Comparison of ENCODE assay signal across 1 cellular context in genomic region chr3:30615615-30616346, GRCh38.
TF ChIP-seq lines count a peak whose summit lies in the region.

No MANE protein-coding gene starts in this region.

TF ChIP-seq in endothelial cell of umbilical vein, 7 proteins besides CTCF, POLR2A, EP300 and RAD21:
- TF ChIP-seq FOS (IDR thresholded peaks at IDR 0.05; ENCODE audit: borderline replicate concordance, insufficient read depth, low read length) (no peak), JUN (IDR thresholded peaks at IDR 0.05; ENCODE audit: borderline replicate concordance, insufficient read depth, insufficient read length, low read depth) (no peak), MAX (IDR thresholded peaks at IDR 0.05; ENCODE audit: insufficient read depth, insufficient read length) (no peak), POLR2AphosphoS5 (IDR thresholded peaks at IDR 0.05; ENCODE audit: insufficient read depth, low read depth, low read length) (no peak), GATA2 (IDR thresholded peaks at IDR 0.05; ENCODE audit: insufficient read depth, insufficient read length, low read depth, low read length) (no peak), MYC (IDR thresholded peaks at IDR 0.05; ENCODE audit: low read depth, low read length) (no peak), EZH2 (IDR thresholded peaks at IDR 0.05; ENCODE audit: borderline replicate concordance, low read depth, low read length, severe bottlenecking) (no peak)
